ENCODE assay signal across 18 cellular contexts in genomic region chr6:148345578-148345977, GRCh38. TPM values are rescaled to one million over a fixed set of nuclear protein-coding genes. Genes with fewer than 3 reads are reported as not detected.
DNase-seq lines count a peak whose midpoint lies in the region; ATAC-seq and TF ChIP-seq lines count a peak whose summit lies in the region.
"Had no signal": no experiment of that assay in that cellular context is flagged by ENCODE, and none has a peak within 500 bp of the region (broad histone marks: within the 10 kb centered on the region; RNA-seq: fewer than 3 reads in every experiment).

No MANE protein-coding gene starts in this region.

- H3K4me3 ChIP-seq in HUES64 (ENCODE audit: low read length) (0 out of 2 replicates have a peak overlapping the region, but pooled peaks have one; percentile 15), left lung (peak overlapping the region in 1 of 2 donors; percentile 62)
- H3K4me3 ChIP-seq: BLaER1, SJSA1 had no signal

- no peaks in the 10 kb centered on the region for H3K36me3 ChIP-seq in HUES64 (ENCODE audit: insufficient read depth, low read length)
- H3K36me3 ChIP-seq in left lung, result no peaks in the 10 kb centered on the region
- H3K36me3 ChIP-seq: BLaER1, SJSA1 had no signal

- no peaks in the 10 kb centered on the region for H3K27me3 Mint-ChIP-seq in chondrocyte (ENCODE audit: low read depth)
- peaks cover 32% of the 10 kb centered on the region for H3K27me3 Mint-ChIP-seq in activated CD8-positive, alpha-beta T cell treated with anti-CD3 and anti-CD28 coated beads, Interleukin-2, amount 10 ng/mL, durations not matched to agents 7 days and 5 days (ENCODE audit: low read depth)

- H3K27me3 ChIP-seq in HUES64 (ENCODE audit: insufficient read depth, low read length), result 0 out of 2 replicates have a peak, but pooled peaks cover 4% of the 10 kb centered on the region
- peaks cover 0 to 40% of the 10 kb centered on the region in 2 donors for H3K27me3 ChIP-seq in left lung
- H3K27me3 ChIP-seq: SJSA1 had no signal

- POLR2A ChIA-PET in activated CD8-positive, alpha-beta T cell treated with anti-CD3 and anti-CD28 coated beads, Interleukin-2, amount 10 ng/mL, durations not matched to agents 7 days and 5 days (lab: Charles Lee), result no interaction called here

- no peak for ATAC-seq in left lung
- no peak for ATAC-seq in activated CD8-positive, alpha-beta T cell treated with anti-CD3 and anti-CD28 coated beads, Interleukin-2, amount 10 ng/mL, durations not matched to agents 7 days and 5 days

- H3K9me3 ChIP-seq in HUES64 (ENCODE audit: insufficient read depth, low read depth, low read length) (no peaks in the 10 kb centered on the region), left lung (no peaks in the 10 kb centered on the region)
- H3K9me3 ChIP-seq: BLaER1, SJSA1 had no signal

- peaks cover 4% of the 10 kb centered on the region for H3K36me3 Mint-ChIP-seq in chondrocyte (ENCODE audit: low read depth)
- no peaks in the 10 kb centered on the region for H3K36me3 Mint-ChIP-seq in activated CD8-positive, alpha-beta T cell treated with anti-CD3 and anti-CD28 coated beads, Interleukin-2, amount 10 ng/mL, durations not matched to agents 7 days and 5 days (ENCODE audit: low read depth)
- H3K36me3 Mint-ChIP-seq: immature natural killer cell, memory B cell had no signal

- H3K9ac ChIP-seq in HUES64 (ENCODE audit: low read depth, low read length), result no peak overlapping the region
- H3K9ac ChIP-seq: BLaER1 had no signal

- no peak for TF ChIP-seq CTCF in chondrocyte (IDR thresholded peaks at IDR 0.05)
- TF ChIP-seq CTCF in left lung (IDR thresholded peaks at IDR 0.05), result no peak

- peaks cover 66% of the 10 kb centered on the region for H3K4me1 Mint-ChIP-seq in chondrocyte (ENCODE audit: low read depth)
- peaks cover 9% of the 10 kb centered on the region for H3K4me1 Mint-ChIP-seq in activated CD8-positive, alpha-beta T cell treated with anti-CD3 and anti-CD28 coated beads, Interleukin-2, amount 10 ng/mL, durations not matched to agents 7 days and 5 days (ENCODE audit: low read depth)
- H3K4me1 Mint-ChIP-seq: memory B cell had no signal

- H3K4me1 ChIP-seq in HUES64 (ENCODE audit: insufficient read depth, low read length) (peaks cover 64% of the 10 kb centered on the region), left lung (peaks cover 0 to 38% of the 10 kb centered on the region in 2 donors)

- H3K4me3 Mint-ChIP-seq in chondrocyte (ENCODE audit: unreplicated experiment), result no peak overlapping the region
- H3K4me3 Mint-ChIP-seq in activated CD8-positive, alpha-beta T cell treated with anti-CD3 and anti-CD28 coated beads, Interleukin-2, amount 10 ng/mL, durations not matched to agents 7 days and 5 days, result no peak overlapping the region
- H3K4me3 Mint-ChIP-seq: activated naive CD4-positive, alpha-beta T cell treated with anti-CD3 and anti-CD28 coated beads, Interleukin-2, amount 10 ng/mL, durations not matched to agents 7 days and 5 days; immature natural killer cell; memory B cell had no signal

- H3K27ac ChIP-seq in HUES64 (ENCODE audit: low read depth, low read length), result no peak overlapping the region; the same call in 1 of the 2 replicates
- H3K27ac ChIP-seq in left lung, result peak overlapping the region; percentile 89 to 90
- peak overlapping the region; percentile 60 for H3K27ac ChIP-seq in substantia nigra (ENCODE audit: low read depth, low read length, poor library complexity, severe bottlenecking)
- H3K27ac ChIP-seq: BLaER1, SJSA1 had no signal

- WGBS in HUES64, result 81% methylated on average over 4 of the region's 4 CpGs

- CTCF ChIA-PET in activated CD8-positive, alpha-beta T cell treated with anti-CD3 and anti-CD28 coated beads, Interleukin-2, amount 10 ng/mL, durations not matched to agents 7 days and 5 days (lab: Charles Lee), result no interaction called here

- H3K27ac Mint-ChIP-seq in chondrocyte (ENCODE audit: unreplicated experiment), result peak overlapping the region; percentile 32
- no peak overlapping the region for H3K27ac Mint-ChIP-seq in activated CD8-positive, alpha-beta T cell treated with anti-CD3 and anti-CD28 coated beads, Interleukin-2, amount 10 ng/mL, durations not matched to agents 7 days and 5 days
- H3K27ac Mint-ChIP-seq: activated naive CD4-positive, alpha-beta T cell treated with anti-CD3 and anti-CD28 coated beads, Interleukin-2, amount 10 ng/mL, durations not matched to agents 7 days and 5 days; immature natural killer cell; memory B cell had no signal

- no peak for DNase-seq in chondrocyte (ENCODE audit: low spot score)
- no peak for DNase-seq in left lung
- DNase-seq in substantia nigra (lab: John Stamatoyannopoulos, UW), result no peak
- no peak for DNase-seq in activated CD8-positive, alpha-beta T cell treated with anti-CD3 and anti-CD28 coated beads, Interleukin-2, amount 10 ng/mL, durations not matched to agents 7 days and 5 days
- DNase-seq in GDM1 (lab: John Stamatoyannopoulos, UW), result no peak
- DNase-seq in AML-193 (lab: John Stamatoyannopoulos, UW), result no peak
- no peak for DNase-seq in CD1c-positive myeloid dendritic cell (ENCODE audit: extremely low spot score)
- DNase-seq: activated CD4-positive, alpha-beta T cell treated with anti-CD3 and anti-CD28 coated beads for 48 hours; activated naive CD4-positive, alpha-beta T cell treated with anti-CD3 and anti-CD28 coated beads, Interleukin-2, amount 10 ng/mL, durations not matched to agents 7 days and 5 days; effector CD8-positive, alpha-beta T cell; immature natural killer cell; NCI-H2081; stimulated activated CD4-positive, alpha-beta T cell treated with anti-CD3 and anti-CD28 coated beads, Interleukin-2, amount 100 ng/mL, for 48 hours had no signal

- no peaks in the 10 kb centered on the region for H3K9me3 Mint-ChIP-seq in chondrocyte (ENCODE audit: low read depth)
- H3K9me3 Mint-ChIP-seq in activated CD8-positive, alpha-beta T cell treated with anti-CD3 and anti-CD28 coated beads, Interleukin-2, amount 10 ng/mL, durations not matched to agents 7 days and 5 days (ENCODE audit: insufficient read depth), result no peaks in the 10 kb centered on the region
- H3K9me3 Mint-ChIP-seq: activated naive CD4-positive, alpha-beta T cell treated with anti-CD3 and anti-CD28 coated beads, Interleukin-2, amount 10 ng/mL, durations not matched to agents 7 days and 5 days; immature natural killer cell; memory B cell had no signal

- intact Hi-C loops in left lung (cut with DNase I), result no loop called here

RNA-seq across cellular contexts. Expression of gene SASH1, which starts 2.9 kb away (rescaled TPM):
- polyA plus RNA-seq in HUES64 (2013, experiment 1 of 2), result 12.6 TPM
- polyA plus RNA-seq in HUES64 (2013, experiment 2 of 2), result 13.7 TPM
- total RNA-seq in chondrocyte, result 54.2 to 89.3 TPM (median 82.9 TPM) in 3 replicates
- 10 to 100 TPM; 51.3 to 53.5 TPM for total RNA-seq in left lung
- not detected for total RNA-seq in activated CD8-positive, alpha-beta T cell treated with anti-CD3 and anti-CD28 coated beads, Interleukin-2, amount 10 ng/mL, durations not matched to agents 7 days and 5 days
- total RNA-seq: OCI-LY7 had no signal
- polyA plus RNA-seq: immature natural killer cell had no signal

Comparison
In these comparisons a context has a peak if more than half of its experiments do, and no peak if none do; other contexts are left out.
1. RNA of gene SASH1, which starts 2.9 kb away (total RNA-seq): 54.2 to 89.3 TPM in chondrocyte and 51.3 to 53.5 TPM in left lung; not detected in activated CD8-positive, alpha-beta T cell treated with anti-CD3 and anti-CD28 coated beads, Interleukin-2, amount 10 ng/mL, durations not matched to agents 7 days and 5 days; every median in the first group is over 10 times any median in the second.